ENCODE assay signal across 8 cellular contexts in genomic region chr18:46332956-46333355, GRCh38.
DNase-seq lines count a peak whose midpoint lies in the region; TF ChIP-seq lines count a peak whose summit lies in the region.

No MANE protein-coding gene starts in this region.

- H3K4me1 ChIP-seq in hepatocyte (ENCODE audit: insufficient read depth) (peaks cover 22% of the 10 kb centered on the region), skeletal muscle tissue (ENCODE audit: control insufficient read depth in 3 of 3, insufficient read depth in 3 of 3, low read length in 3 of 3) (peaks cover 16 to 20% (median 19%) of the 10 kb centered on the region in 3 donors), stomach (peaks cover 8 to 41% (median 32%) of the 10 kb centered on the region in 4 donors)

- peak overlapping the region; percentile 96 for H3K27ac ChIP-seq in WERI-Rb-1
- no peak overlapping the region for H3K27ac ChIP-seq in hepatocyte
- no peak overlapping the region for H3K27ac ChIP-seq in skeletal muscle tissue (ENCODE audit: low read depth, low read length)
- H3K27ac ChIP-seq in stomach = no peak overlapping the region

- peak overlapping the region; percentile 96 for H3K4me2 ChIP-seq in hepatocyte

- H3K36me3 ChIP-seq in WERI-Rb-1 = peaks cover 11% of the 10 kb centered on the region
- no peaks in the 10 kb centered on the region for H3K36me3 ChIP-seq in hepatocyte (replicated peaks; ENCODE audit: insufficient read depth, low read depth)
- no peaks in the 10 kb centered on the region for H3K36me3 ChIP-seq in skeletal muscle tissue (ENCODE audit: control insufficient read depth in 3 of 3, insufficient read depth in 3 of 3, low read length in 3 of 3)
- H3K36me3 ChIP-seq in stomach = no peaks in the 10 kb centered on the region

- H3K9me3 ChIP-seq in WERI-Rb-1 (ENCODE audit: severe bottlenecking) = no peaks in the 10 kb centered on the region
- no peaks in the 10 kb centered on the region for H3K9me3 ChIP-seq in hepatocyte (ENCODE audit: low read depth)
- no peaks in the 10 kb centered on the region for H3K9me3 ChIP-seq in skeletal muscle tissue (ENCODE audit: control insufficient read depth in 3 of 3, low read length in 3 of 3)
- H3K9me3 ChIP-seq in stomach = no peaks in the 10 kb centered on the region

- 52% methylated on average over 9 of the region's 9 CpGs for WGBS in hepatocyte (ENCODE audit: low lambda C conversion rate, missing lambda C conversion rate)
- 21 to 50% (median 30%) methylated on average over 9 of the region's 9 CpGs for WGBS in stomach, 5 donors

- no peaks in the 10 kb centered on the region for H4K20me1 ChIP-seq in hepatocyte (ENCODE audit: insufficient read depth, poor library complexity, severe bottlenecking)

- no peak for TF ChIP-seq POLR2A in stomach (IDR thresholded peaks at IDR 0.05)

- H3K9me2 ChIP-seq in hepatocyte (replicated peaks; ENCODE audit: insufficient read depth) = no peaks in the 10 kb centered on the region

- H3K27me3 ChIP-seq in WERI-Rb-1 (ENCODE audit: insufficient read depth, low read depth, severe bottlenecking) (no peaks in the 10 kb centered on the region), hepatocyte (peaks cover 57% of the 10 kb centered on the region), skeletal muscle tissue (ENCODE audit: control insufficient read depth in 3 of 3, insufficient read depth in 3 of 3, low read length in 3 of 3) (peaks cover 0 to 3% (median 0%) of the 10 kb centered on the region in 3 donors), stomach (peaks cover 0 to 60% (median 25%) of the 10 kb centered on the region in 3 donors)

- intact Hi-C loops in stomach (cut with DNase I; ENCODE audit: low total_unique reads) = no loop called here

- TF ChIP-seq EP300 in stomach (IDR thresholded peaks at IDR 0.05) = no peak

- H2AFZ ChIP-seq in hepatocyte = no peak overlapping the region

- TF ChIP-seq CTCF in WERI-Rb-1 (IDR thresholded peaks at IDR 0.05; ENCODE audit: low read depth, low read length) = no peak
- TF ChIP-seq CTCF in hepatocyte (IDR thresholded peaks at IDR 0.05; ENCODE audit: poor library complexity) = no peak
- TF ChIP-seq CTCF in stomach (IDR thresholded peaks at IDR 0.05) = no peak

- peak overlapping the region; percentile 10 to 85 (median 77) for H3K9ac ChIP-seq in skeletal muscle tissue (ENCODE audit: low read depth in 1 of 3, low read length in 3 of 3)

- DNase-seq in NCI-H2227 (lab: John Stamatoyannopoulos, UW; ENCODE audit: unreplicated experiment) (peak; percentile 50), NCI-H2227 treated with DMSO at 0.1 percent for 48 hours (lab: John Stamatoyannopoulos, UW) (no peak), WERI-Rb-1 (peak; percentile 88), hepatocyte (ENCODE audit: low spot score) (no peak), islet precursor cell (no peak), dermis blood vessel endothelial cell (no peak), stomach (no peak)

- H3K79me2 ChIP-seq in hepatocyte = no peaks in the 10 kb centered on the region

- peak overlapping the region; percentile 67 for H3K4me3 ChIP-seq in WERI-Rb-1 (ENCODE audit: low read depth, low read length)
- H3K4me3 ChIP-seq in hepatocyte = no peak overlapping the region
- H3K4me3 ChIP-seq in skeletal muscle tissue (ENCODE audit: low read length in 3 of 3) = peak overlapping the region; percentile 68 to 89 (median 82)
- H3K4me3 ChIP-seq in stomach = peak overlapping the region in 2 of 4 donors; percentile 53 to 64

Comparison
In these comparisons a context has a peak if more than half of its experiments do, and no peak if none do; other contexts are left out.
1. DNase-seq: peak in NCI-H2227 (single experiment) and WERI-Rb-1 (single experiment); none in NCI-H2227 treated with DMSO at 0.1 percent for 48 hours (single experiment), hepatocyte (single experiment), islet precursor cell (single experiment), dermis blood vessel endothelial cell (single experiment) and stomach (single experiment).